In the genomic region with DNA sequence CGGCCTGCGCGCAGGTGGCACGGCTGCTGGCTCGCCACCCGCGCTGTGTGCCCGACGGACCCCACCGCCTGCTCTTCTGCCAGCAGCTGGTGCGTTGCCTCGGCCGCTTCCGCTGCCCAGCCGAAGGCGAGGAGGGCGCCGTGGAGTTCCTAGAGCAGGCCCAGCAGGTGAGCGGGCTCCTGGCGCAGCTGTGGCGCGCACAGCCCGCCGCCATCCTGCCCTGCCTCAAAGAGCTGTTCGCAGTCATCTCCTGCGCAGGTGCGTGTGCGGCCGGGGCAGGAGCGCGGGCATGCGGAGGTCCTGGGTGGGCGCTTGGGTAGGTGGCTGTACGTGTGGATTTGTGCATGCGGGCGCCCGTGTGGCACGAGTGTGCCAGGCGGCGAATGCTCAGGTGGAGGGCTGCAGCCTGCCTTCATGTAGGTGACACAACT, we compare ENCODE assay signal across 19 cellular contexts.
"Had no signal": no experiment of that assay in that cellular context is flagged by ENCODE, and none has a peak within 500 bp of the region (broad histone marks: within the 10 kb centered on the region; RNA-seq: fewer than 3 reads in every experiment).

No MANE protein-coding gene starts in this region.

- H3K27me3 ChIP-seq: colonic mucosa, esophagus squamous epithelium, gastroesophageal sphincter, neural progenitor cell, ovary, sigmoid colon, suprapubic skin, tibial artery, upper lobe of right lung, vagina had no signal

- H3K27ac ChIP-seq: colonic mucosa, esophagus squamous epithelium, gastroesophageal sphincter, neural progenitor cell, ovary, sigmoid colon, skin epidermis, suprapubic skin, tibial artery, upper lobe of right lung, vagina had no signal

- ATAC-seq: gastroesophageal sphincter; mucosa of descending colon; naive thymus-derived CD8-positive, alpha-beta T cell; stimulated activated naive CD8-positive, alpha-beta T cell treated with anti-CD3 and anti-CD28 coated beads, Interleukin-15, Interleukin-2, amounts not matched to agents 100 U/mL and 50 U/mL, for 24 hours; upper lobe of right lung had no signal

- DNase-seq: colonic mucosa; dermis blood vessel endothelial cell; esophagus squamous epithelium; glutamatergic neuron; kidney; mucosa of descending colon; naive thymus-derived CD8-positive, alpha-beta T cell; nucleus accumbens; sigmoid colon; stimulated activated CD4-positive, alpha-beta T cell treated with anti-CD3 and anti-CD28 coated beads, Interleukin-12 subunit alpha, Interleukin-12 subunit beta, amount 100 ng/mL, for 4 hours; stimulated activated naive CD8-positive, alpha-beta T cell treated with anti-CD3 and anti-CD28 coated beads, Interleukin-15, Interleukin-2, amounts not matched to agents 100 U/mL and 50 U/mL, for 24 hours; upper lobe of right lung had no signal

- H3K9me3 ChIP-seq: colonic mucosa, esophagus squamous epithelium, gastroesophageal sphincter, mucosa of descending colon, ovary, sigmoid colon, suprapubic skin, tibial artery, upper lobe of right lung, vagina had no signal

- H3K36me3 ChIP-seq: colonic mucosa, neural progenitor cell, ovary, upper lobe of right lung, vagina had no signal

- H3K4me1 ChIP-seq: colonic mucosa, neural progenitor cell had no signal

- H3K4me3 ChIP-seq: colonic mucosa, esophagus squamous epithelium, gastroesophageal sphincter, mucosa of descending colon, neural progenitor cell, ovary, sigmoid colon, skin epidermis, suprapubic skin, tibial artery, upper lobe of right lung, vagina had no signal
